Comparison of ENCODE assay signal across 8 cellular contexts in genomic region chr17:40548982-40549680, GRCh38. TPM values are rescaled to one million over a fixed set of nuclear protein-coding genes. Genes with fewer than 3 reads are reported as not detected.
A peak's percentile ranks its signal among the peaks of the same experiment; 100 is the strongest.
DNase-seq lines count a peak whose midpoint lies in the region; ATAC-seq, FAIRE-seq and TF ChIP-seq lines count a peak whose summit lies in the region.

No MANE protein-coding gene starts in this region.

- peak overlapping the region; percentile 53 for H3K4me3 Mint-ChIP-seq in activated naive CD8-positive, alpha-beta T cell treated with anti-CD3 and anti-CD28 coated beads, Interleukin-2, amount 10 ng/mL, durations not matched to agents 7 days and 5 days
- H3K4me3 Mint-ChIP-seq in stimulated activated naive CD8-positive, alpha-beta T cell treated with anti-CD3 and anti-CD28 coated beads, Interleukin-15, amount 100 ng/mL, for 72 hours = peak overlapping the region; percentile 61 to 62

- no peaks in the 10 kb centered on the region for H3K27me3 Mint-ChIP-seq in activated naive CD8-positive, alpha-beta T cell treated with anti-CD3 and anti-CD28 coated beads, Interleukin-2, amount 10 ng/mL, durations not matched to agents 7 days and 5 days
- no peaks in the 10 kb centered on the region for H3K27me3 Mint-ChIP-seq in stimulated activated naive CD8-positive, alpha-beta T cell treated with anti-CD3 and anti-CD28 coated beads, Interleukin-15, amount 100 ng/mL, for 72 hours

- H3K36me3 ChIP-seq in BE2C (no peaks in the 10 kb centered on the region), kidney (ENCODE audit: control insufficient read depth in 1 of 2, insufficient read depth in 2 of 2, low read length in 2 of 2) (no peaks in the 10 kb centered on the region)

- CTCF ChIA-PET in HEK293T (lab: Yijun Ruan, JAX) = interaction anchor here (0.9 to 2.7 kb wide), 3 partner anchors 11 to 73 kb away, joined by 4 to 14 read pairs (median 13); no protein-coding TSS in a partner anchor

- H3K9me3 Mint-ChIP-seq in activated naive CD8-positive, alpha-beta T cell treated with anti-CD3 and anti-CD28 coated beads, Interleukin-2, amount 10 ng/mL, durations not matched to agents 7 days and 5 days = no peaks in the 10 kb centered on the region
- no peaks in the 10 kb centered on the region for H3K9me3 Mint-ChIP-seq in stimulated activated naive CD8-positive, alpha-beta T cell treated with anti-CD3 and anti-CD28 coated beads, Interleukin-15, amount 100 ng/mL, for 72 hours

- intact Hi-C loops in kidney (cut with DNase I) = no loop called here

- peaks cover 26% of the 10 kb centered on the region for H3K36me3 Mint-ChIP-seq in activated naive CD8-positive, alpha-beta T cell treated with anti-CD3 and anti-CD28 coated beads, Interleukin-2, amount 10 ng/mL, durations not matched to agents 7 days and 5 days

- peaks cover 80% of the 10 kb centered on the region for H3K4me1 Mint-ChIP-seq in activated naive CD8-positive, alpha-beta T cell treated with anti-CD3 and anti-CD28 coated beads, Interleukin-2, amount 10 ng/mL, durations not matched to agents 7 days and 5 days
- peaks cover 97% of the 10 kb centered on the region for H3K4me1 Mint-ChIP-seq in stimulated activated naive CD8-positive, alpha-beta T cell treated with anti-CD3 and anti-CD28 coated beads, Interleukin-15, amount 100 ng/mL, for 72 hours

- peaks cover 34% of the 10 kb centered on the region for H3K4me1 ChIP-seq in BE2C
- H3K4me1 ChIP-seq in kidney (ENCODE audit: control insufficient read depth in 1 of 2, insufficient read depth in 1 of 2, low read depth in 1 of 2, low read length in 2 of 2) = peaks cover 19 to 24% of the 10 kb centered on the region in 2 donors

- POLR2A ChIA-PET in activated naive CD8-positive, alpha-beta T cell treated with anti-CD3 and anti-CD28 coated beads, Interleukin-2, amount 10 ng/mL, durations not matched to agents 7 days and 5 days (lab: Charles Lee) = interaction anchor here (0.6 to 28.0 kb wide), 12 partner anchors 7 to 186 kb away, joined by 3 to 579 read pairs (median 5); partner anchors contain the start of genes CCR7, SMARCE1 and TOP2A
- POLR2A ChIA-PET in HEK293T (lab: Yijun Ruan, JAX) = interaction anchor here (0.8 to 2.3 kb wide), 3 partner anchors 11 to 132 kb away, joined by 3 to 10 read pairs (median 3); partner anchors contain the start of gene TOP2A

- H3K9me3 ChIP-seq in BE2C = no peaks in the 10 kb centered on the region
- no peaks in the 10 kb centered on the region for H3K9me3 ChIP-seq in kidney (ENCODE audit: control insufficient read depth in 1 of 2, low read length in 2 of 2)

- peak overlapping the region; percentile 83 for H3K27ac Mint-ChIP-seq in activated naive CD8-positive, alpha-beta T cell treated with anti-CD3 and anti-CD28 coated beads, Interleukin-2, amount 10 ng/mL, durations not matched to agents 7 days and 5 days
- H3K27ac Mint-ChIP-seq in stimulated activated naive CD8-positive, alpha-beta T cell treated with anti-CD3 and anti-CD28 coated beads, Interleukin-15, amount 100 ng/mL, for 72 hours = peak overlapping the region; percentile 88 to 91

- FAIRE-seq in kidney (lab: Jason Lieb, UNC) = no peak

- peak overlapping the region; percentile 69 to 78 for H3K27ac ChIP-seq in kidney (ENCODE audit: low read depth in 2 of 2, low read length in 2 of 2)

- H3K9ac ChIP-seq in kidney (ENCODE audit: low read length in 2 of 2) = peak overlapping the region in 1 of 2 donors; percentile 16

- no peak for ATAC-seq in activated naive CD8-positive, alpha-beta T cell treated with anti-CD3 and anti-CD28 coated beads, Interleukin-2, amount 10 ng/mL, durations not matched to agents 7 days and 5 days (ENCODE audit: low read depth)
- peak; percentile 26 for ATAC-seq in stimulated activated naive CD8-positive, alpha-beta T cell treated with anti-CD3 and anti-CD28 coated beads, Interleukin-15, amount 100 ng/mL, for 72 hours
- no peak for ATAC-seq in HG02759 (IDR thresholded peaks at IDR 0.05; ENCODE audit: unreplicated experiment)

- H3K4me3 ChIP-seq in BE2C (ENCODE audit: low read depth, low read length) = no peak overlapping the region
- no peak overlapping the region for H3K4me3 ChIP-seq in kidney (ENCODE audit: low read length in 2 of 2)

- TF ChIP-seq CTCF in BE2C (IDR thresholded peaks at IDR 0.05; ENCODE audit: low read depth, low read length) (no peak), kidney (IDR thresholded peaks at IDR 0.05; ENCODE audit: borderline replicate concordance, extremely low read depth, insufficient read depth) (no peak)

- no peaks in the 10 kb centered on the region for H3K27me3 ChIP-seq in BE2C

- DNase-seq in BE2C (peak; percentile 13), NCI-H1092 treated with DMSO at 0.1 percent for 48 hours (lab: John Stamatoyannopoulos, UW) (peak; percentile 52), kidney (no peak), cerebellar nuclear complex (lab: John Stamatoyannopoulos, UW) (no peak), HEK293T (ENCODE audit: extremely low spot score) (no peak)
- DNase-seq in activated naive CD8-positive, alpha-beta T cell treated with anti-CD3 and anti-CD28 coated beads, Interleukin-2, amount 10 ng/mL, durations not matched to agents 7 days and 5 days = peak; percentile 36
- peak; percentile 47 to 52 for DNase-seq in stimulated activated naive CD8-positive, alpha-beta T cell treated with anti-CD3 and anti-CD28 coated beads, Interleukin-15, amount 100 ng/mL, for 72 hours

TF ChIP-seq in HEK293T, 16 proteins besides CTCF, POLR2A, EP300 and RAD21:
- TF ChIP-seq LEF1 (IDR thresholded peaks at IDR 0.05; ENCODE audit: borderline replicate concordance) = no peak
- TF ChIP-seq FOXM1 (IDR thresholded peaks at IDR 0.05; ENCODE audit: borderline replicate concordance) = no peak
- no peak for TF ChIP-seq L3MBTL2 (conservative IDR thresholded peaks at IDR 0.05)

RNA-seq across cellular contexts. Expression of gene CCR7, which starts 16.1 kb away (rescaled TPM):
- polyA plus RNA-seq in BE2C (2012; ENCODE audit: insufficient read depth, insufficient read length, low read depth) = 0.39 TPM
- 100 to 1,000 TPM; 231 to 238 TPM for total RNA-seq in activated naive CD8-positive, alpha-beta T cell treated with anti-CD3 and anti-CD28 coated beads, Interleukin-2, amount 10 ng/mL, durations not matched to agents 7 days and 5 days
- 7.1 TPM for total RNA-seq in kidney
- 0.17 TPM for polyA plus RNA-seq in kidney (ENCODE audit: insufficient read depth, low read depth, low replicate concordance)

RNA-seq across cellular contexts. Expression of gene TNS4, which starts 47.7 kb away (rescaled TPM):
- not detected for polyA plus RNA-seq in BE2C (2012; ENCODE audit: insufficient read depth, insufficient read length, low read depth)
- total RNA-seq in activated naive CD8-positive, alpha-beta T cell treated with anti-CD3 and anti-CD28 coated beads, Interleukin-2, amount 10 ng/mL, durations not matched to agents 7 days and 5 days = 1 to 10 TPM; 9.0 to 9.7 TPM
- 0.31 TPM for total RNA-seq in kidney
- 2.2 TPM for polyA plus RNA-seq in kidney (ENCODE audit: insufficient read depth, low read depth, low replicate concordance)

Comparison
In these comparisons a context has a peak if more than half of its experiments do, and no peak if none do; other contexts are left out.
1. DNase-seq: peak in BE2C (single experiment), NCI-H1092 treated with DMSO at 0.1 percent for 48 hours (single experiment), activated naive CD8-positive, alpha-beta T cell treated with anti-CD3 and anti-CD28 coated beads, Interleukin-2, amount 10 ng/mL, durations not matched to agents 7 days and 5 days (single experiment) and stimulated activated naive CD8-positive, alpha-beta T cell treated with anti-CD3 and anti-CD28 coated beads, Interleukin-15, amount 100 ng/mL, for 72 hours (2 of 2); none in kidney (single experiment), cerebellar nuclear complex (0 of 2) and HEK293T (single experiment).
2. RNA of gene CCR7, which starts 16.1 kb away (total RNA-seq): 231 to 238 TPM in activated naive CD8-positive, alpha-beta T cell treated with anti-CD3 and anti-CD28 coated beads, Interleukin-2, amount 10 ng/mL, durations not matched to agents 7 days and 5 days; 7.1 TPM in kidney (single experiment); every median in the first group is over 10 times any median in the second.